14 cellular contexts compared by ENCODE assay signal in genomic region chr4:152459326-152459725, GRCh38.
DNase-seq lines count a peak whose midpoint lies in the region; ATAC-seq lines count a peak whose summit lies in the region.
"Had no signal": no experiment of that assay in that cellular context is flagged by ENCODE, and none has a peak within 500 bp of the region (broad histone marks: within the 10 kb centered on the region; RNA-seq: fewer than 3 reads in every experiment).

No MANE protein-coding gene starts in this region.

- no peak overlapping the region for H3K4me3 Mint-ChIP-seq in activated naive CD4-positive, alpha-beta T cell treated with anti-CD3 and anti-CD28 coated beads, Interleukin-2, amount 10 ng/mL, durations not matched to agents 7 days and 5 days
- H3K4me3 Mint-ChIP-seq in activated T-helper 2 cell treated with anti-CD3 and anti-CD28 coated beads, Interferon-gamma antibody, Interleukin-2, Interleukin-4, amounts not matched to agents 10 μg/mL and 5 μg/mL and 100 μg/mL, durations not matched to agents 14 hours and 24 hours and 36 hours (ENCODE audit: low read depth) = no peak overlapping the region
- peak overlapping the region; percentile 22 for H3K4me3 Mint-ChIP-seq in stimulated activated naive CD8-positive, alpha-beta T cell treated with anti-CD3 and anti-CD28 coated beads, Interleukin-15, Interleukin-2, amounts not matched to agents 100 ng/mL and 50 ng/mL, for 24 hours
- H3K4me3 Mint-ChIP-seq: H9 had no signal

- no peak for DNase-seq in activated naive CD4-positive, alpha-beta T cell treated with anti-CD3 and anti-CD28 coated beads, Interleukin-2, amount 10 ng/mL, durations not matched to agents 7 days and 5 days
- no peak for DNase-seq in activated naive CD4-positive, alpha-beta T cell treated with anti-CD3 and anti-CD28 coated beads, Interleukin-2, amount 50 U/mL, for 16 hours
- no peak for DNase-seq in activated T-helper 2 cell treated with anti-CD3 and anti-CD28 coated beads, Interferon-gamma antibody, Interleukin-2, Interleukin-4, amounts not matched to agents 10 μg/mL and 5 μg/mL and 100 μg/mL, durations not matched to agents 14 hours and 24 hours and 36 hours (ENCODE audit: low spot score)
- DNase-seq in HT-29 (ENCODE audit: low spot score) (no peak), NCI-H1092 (lab: John Stamatoyannopoulos, UW) (no peak)
- DNase-seq: DMS79 treated with DMSO at 0.1 percent for 48 hours, H9, NCI-H1694, NCI-H524, T1000, upper lobe of left lung had no signal

- peak overlapping the region; percentile 83 for H3K27ac Mint-ChIP-seq in activated naive CD4-positive, alpha-beta T cell treated with anti-CD3 and anti-CD28 coated beads, Interleukin-2, amount 10 ng/mL, durations not matched to agents 7 days and 5 days
- H3K27ac Mint-ChIP-seq in activated T-helper 2 cell treated with anti-CD3 and anti-CD28 coated beads, Interferon-gamma antibody, Interleukin-2, Interleukin-4, amounts not matched to agents 10 μg/mL and 5 μg/mL and 100 μg/mL, durations not matched to agents 14 hours and 24 hours and 36 hours = peak overlapping the region; percentile 77
- H3K27ac Mint-ChIP-seq in stimulated activated naive CD8-positive, alpha-beta T cell treated with anti-CD3 and anti-CD28 coated beads, Interleukin-15, Interleukin-2, amounts not matched to agents 100 ng/mL and 50 ng/mL, for 24 hours = peak overlapping the region; percentile 12

- intact Hi-C loops in activated T-helper 2 cell treated with anti-CD3 and anti-CD28 coated beads, Interferon-gamma antibody, Interleukin-2, Interleukin-4, amounts not matched to agents 10 μg/mL and 5 μg/mL and 100 μg/mL, durations not matched to agents 14 hours and 24 hours and 36 hours (cut with micrococcal nuclease) = loop anchor here (1.0 to 2.0 kb wide), 3 partner anchors 27 to 77 kb away; partner anchors contain the start of gene FBXW7

- H3K9me3 Mint-ChIP-seq in activated naive CD4-positive, alpha-beta T cell treated with anti-CD3 and anti-CD28 coated beads, Interleukin-2, amount 10 ng/mL, durations not matched to agents 7 days and 5 days = no peaks in the 10 kb centered on the region
- no peaks in the 10 kb centered on the region for H3K9me3 Mint-ChIP-seq in activated T-helper 2 cell treated with anti-CD3 and anti-CD28 coated beads, Interferon-gamma antibody, Interleukin-2, Interleukin-4, amounts not matched to agents 10 μg/mL and 5 μg/mL and 100 μg/mL, durations not matched to agents 14 hours and 24 hours and 36 hours
- H3K9me3 Mint-ChIP-seq in stimulated activated naive CD8-positive, alpha-beta T cell treated with anti-CD3 and anti-CD28 coated beads, Interleukin-15, Interleukin-2, amounts not matched to agents 100 ng/mL and 50 ng/mL, for 24 hours = no peaks in the 10 kb centered on the region
- H3K9me3 Mint-ChIP-seq: H9 had no signal

- H3K4me1 Mint-ChIP-seq in activated naive CD4-positive, alpha-beta T cell treated with anti-CD3 and anti-CD28 coated beads, Interleukin-2, amount 10 ng/mL, durations not matched to agents 7 days and 5 days = peaks cover 70% of the 10 kb centered on the region
- peaks cover 62% of the 10 kb centered on the region for H3K4me1 Mint-ChIP-seq in activated T-helper 2 cell treated with anti-CD3 and anti-CD28 coated beads, Interferon-gamma antibody, Interleukin-2, Interleukin-4, amounts not matched to agents 10 μg/mL and 5 μg/mL and 100 μg/mL, durations not matched to agents 14 hours and 24 hours and 36 hours (ENCODE audit: low read depth)
- H3K4me1 Mint-ChIP-seq in stimulated activated naive CD8-positive, alpha-beta T cell treated with anti-CD3 and anti-CD28 coated beads, Interleukin-15, Interleukin-2, amounts not matched to agents 100 ng/mL and 50 ng/mL, for 24 hours (ENCODE audit: low read depth) = peaks cover 66% of the 10 kb centered on the region

- no peaks in the 10 kb centered on the region for H3K27me3 Mint-ChIP-seq in activated naive CD4-positive, alpha-beta T cell treated with anti-CD3 and anti-CD28 coated beads, Interleukin-2, amount 10 ng/mL, durations not matched to agents 7 days and 5 days
- H3K27me3 Mint-ChIP-seq in activated T-helper 2 cell treated with anti-CD3 and anti-CD28 coated beads, Interferon-gamma antibody, Interleukin-2, Interleukin-4, amounts not matched to agents 10 μg/mL and 5 μg/mL and 100 μg/mL, durations not matched to agents 14 hours and 24 hours and 36 hours (ENCODE audit: low read depth) = no peaks in the 10 kb centered on the region
- no peaks in the 10 kb centered on the region for H3K27me3 Mint-ChIP-seq in stimulated activated naive CD8-positive, alpha-beta T cell treated with anti-CD3 and anti-CD28 coated beads, Interleukin-15, Interleukin-2, amounts not matched to agents 100 ng/mL and 50 ng/mL, for 24 hours

- CTCF ChIA-PET in activated naive CD4-positive, alpha-beta T cell treated with anti-CD3 and anti-CD28 coated beads, Interleukin-2, amount 10 ng/mL, durations not matched to agents 7 days and 5 days (lab: Charles Lee) = interaction anchor here (1.0 to 1.6 kb wide), 5 partner anchors 9 to 76 kb away, joined by 3 to 11 read pairs (median 4); no protein-coding TSS in a partner anchor

- ATAC-seq in HG03159 (IDR thresholded peaks at IDR 0.05; ENCODE audit: unreplicated experiment) = peak; percentile 18
- ATAC-seq in HG03442 (IDR thresholded peaks at IDR 0.05; ENCODE audit: unreplicated experiment) = no peak

- H3K36me3 Mint-ChIP-seq in activated naive CD4-positive, alpha-beta T cell treated with anti-CD3 and anti-CD28 coated beads, Interleukin-2, amount 10 ng/mL, durations not matched to agents 7 days and 5 days = peaks cover 20% of the 10 kb centered on the region
- peaks cover 5% of the 10 kb centered on the region for H3K36me3 Mint-ChIP-seq in activated T-helper 2 cell treated with anti-CD3 and anti-CD28 coated beads, Interferon-gamma antibody, Interleukin-2, Interleukin-4, amounts not matched to agents 10 μg/mL and 5 μg/mL and 100 μg/mL, durations not matched to agents 14 hours and 24 hours and 36 hours (ENCODE audit: low read depth)
- peaks cover 19% of the 10 kb centered on the region for H3K36me3 Mint-ChIP-seq in stimulated activated naive CD8-positive, alpha-beta T cell treated with anti-CD3 and anti-CD28 coated beads, Interleukin-15, Interleukin-2, amounts not matched to agents 100 ng/mL and 50 ng/mL, for 24 hours (ENCODE audit: low read depth)

Comparison
In these comparisons a context has a peak if more than half of its experiments do, and no peak if none do; other contexts are left out.
1. H3K27ac Mint-ChIP-seq: peak in every context shown above with its lines; median percentile 83 in activated naive CD4-positive, alpha-beta T cell treated with anti-CD3 and anti-CD28 coated beads, Interleukin-2, amount 10 ng/mL, durations not matched to agents 7 days and 5 days; 77 in activated T-helper 2 cell treated with anti-CD3 and anti-CD28 coated beads, Interferon-gamma antibody, Interleukin-2, Interleukin-4, amounts not matched to agents 10 μg/mL and 5 μg/mL and 100 μg/mL, durations not matched to agents 14 hours and 24 hours and 36 hours; 12 in stimulated activated naive CD8-positive, alpha-beta T cell treated with anti-CD3 and anti-CD28 coated beads, Interleukin-15, Interleukin-2, amounts not matched to agents 100 ng/mL and 50 ng/mL, for 24 hours.